1 cellular context compared by ENCODE assay signal in the genomic region with DNA sequence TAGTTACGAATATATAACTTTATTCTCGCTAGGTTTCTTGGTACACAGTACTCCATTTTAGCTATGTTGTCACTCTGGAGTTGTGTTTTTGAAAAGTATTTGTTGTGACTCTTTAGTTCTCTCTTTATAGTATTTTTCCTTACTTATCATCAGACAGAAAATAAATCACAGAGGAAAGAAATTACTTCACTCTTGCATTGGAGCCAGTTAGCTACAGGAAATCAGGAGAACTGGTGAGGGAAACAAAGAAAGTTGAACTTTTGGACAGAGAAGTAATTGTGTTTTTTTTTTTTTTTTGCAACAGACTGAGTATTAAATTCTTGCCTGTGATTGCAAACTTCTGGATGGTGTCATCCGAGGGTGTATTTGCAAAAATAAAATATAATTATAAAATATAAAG.
TF ChIP-seq lines count a peak whose summit lies in the region.

No MANE protein-coding gene starts in this region.

TF ChIP-seq in GM12878, 131 proteins besides CTCF, POLR2A, EP300 and RAD21:
- TF ChIP-seq ZZZ3 (IDR thresholded peaks at IDR 0.05; ENCODE audit: control insufficient read depth, insufficient read length, low read depth) (no peak), GABPA (IDR thresholded peaks at IDR 0.05; ENCODE audit: low read depth) (no peak), USF2 (IDR thresholded peaks at IDR 0.05; ENCODE audit: borderline replicate concordance, low read depth, low read length) (no peak), SREBF1 (IDR thresholded peaks at IDR 0.05; ENCODE audit: low read length) (no peak), HDAC2 (IDR thresholded peaks at IDR 0.05) (no peak), FOXK2 (IDR thresholded peaks at IDR 0.05) (no peak), YY1 (IDR thresholded peaks at IDR 0.05; ENCODE audit: low read depth, low read length) (no peak), HSF1 (IDR thresholded peaks at IDR 0.05; ENCODE audit: low read depth, low read length) (no peak), TCF3 (IDR thresholded peaks at IDR 0.05; ENCODE audit: borderline replicate concordance, insufficient read depth, low read depth, low read length) (no peak), SUPT20H (IDR thresholded peaks at IDR 0.05; ENCODE audit: borderline replicate concordance, control insufficient read depth, low read depth, low read length) (no peak), ZBTB33 (IDR thresholded peaks at IDR 0.05) (no peak), ESRRA (IDR thresholded peaks at IDR 0.05; ENCODE audit: low read length) (no peak)
- TF ChIP-seq, protein P1, sequence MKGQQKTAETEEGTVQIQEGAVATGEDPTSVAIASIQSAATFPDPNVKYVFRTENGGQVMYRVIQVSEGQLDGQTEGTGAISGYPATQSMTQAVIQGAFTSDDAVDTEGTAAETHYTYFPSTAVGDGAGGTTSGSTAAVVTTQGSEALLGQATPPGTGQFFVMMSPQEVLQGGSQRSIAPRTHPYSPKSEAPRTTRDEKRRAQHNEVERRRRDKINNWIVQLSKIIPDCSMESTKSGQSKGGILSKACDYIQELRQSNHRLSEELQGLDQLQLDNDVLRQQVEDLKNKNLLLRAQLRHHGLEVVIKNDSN (IDR thresholded peaks at IDR 0.05; ENCODE audit: borderline replicate concordance, extremely low read length, insufficient read depth, low read depth, low read length), result no peak
